ENCODE assay signal across 8 cellular contexts in genomic region chr3:50567386-50568182, GRCh38. TPM values are rescaled to one million over a fixed set of nuclear protein-coding genes. Genes with fewer than 3 reads are reported as not detected.
DNase-seq lines count a peak whose midpoint lies in the region; ATAC-seq and TF ChIP-seq lines count a peak whose summit lies in the region.

Gene C3orf18, minus strand, starts transcription at chr3:50567747. Its CDS starts 2,048 bp downstream, at chr3:50565699.

- ATAC-seq in GM19372 (IDR thresholded peaks at IDR 0.05; ENCODE audit: low read depth, unreplicated experiment) (peak; percentile 76), HG03565 (IDR thresholded peaks at IDR 0.05; ENCODE audit: unreplicated experiment) (peak; percentile 85)

- peak within 1 kb of the TSS; percentile 88 to 94 for H3K4me3 Mint-ChIP-seq in CD14-positive monocyte

- peaks cover 7 to 13% (median 11%) of the 10 kb centered on the region in 3 donors for H3K27me3 Mint-ChIP-seq in CD14-positive monocyte (ENCODE audit: low read depth in 3 of 3)

- H3K27me3 ChIP-seq in esophagus (ENCODE audit: control insufficient read depth in 1 of 2, insufficient read depth in 2 of 2, low read length in 2 of 2) (no peaks in the 10 kb centered on the region), mucosa of stomach (ENCODE audit: control insufficient read depth, insufficient read depth, low read length) (peaks cover 7% of the 10 kb centered on the region)

- H3K9me3 ChIP-seq in esophagus (ENCODE audit: control insufficient read depth in 2 of 2, insufficient read depth in 1 of 2, low read depth in 1 of 2, low read length in 1 of 2), result no peaks in the 10 kb centered on the region
- no peaks in the 10 kb centered on the region for H3K9me3 ChIP-seq in mucosa of stomach (ENCODE audit: control insufficient read depth, low read length)

- H3K4me3 ChIP-seq in esophagus (ENCODE audit: low read depth in 1 of 2, low read length in 2 of 2) (peak within 1 kb of the TSS; percentile 43 to 83), mucosa of stomach (ENCODE audit: low read length) (peak within 1 kb of the TSS; percentile 56)

- peak within 1 kb of the TSS; percentile 65 to 67 for H3K27ac ChIP-seq in esophagus (ENCODE audit: low read depth in 2 of 2, low read length in 1 of 2)

- H3K36me3 ChIP-seq in esophagus (ENCODE audit: control insufficient read depth in 2 of 2, insufficient read depth in 2 of 2, low read length in 1 of 2) (peaks cover 0 to 2% of the 10 kb centered on the region in 2 donors), mucosa of stomach (ENCODE audit: control insufficient read depth, insufficient read depth, low read length) (no peaks in the 10 kb centered on the region)

- DNase-seq in CD14-positive monocyte (ENCODE audit: low spot score) (peak; percentile 86), OCI-M1 (lab: John Stamatoyannopoulos, UW) (peak; percentile 82)
- peak; percentile 93 for DNase-seq in activated T-cell treated with anti-CD3 and anti-CD28 coated beads, Interleukin-2, amount 50 U/mL, for 1 hour
- peak; percentile 85 to 92 for DNase-seq in stimulated activated CD8-positive, alpha-beta memory T cell treated with anti-CD3 and anti-CD28 coated beads, Interleukin-4, amount 100 ng/mL, for 4 hours (ENCODE audit: low read depth in 2 of 2, low spot score in 1 of 2)

- WGBS in esophagus, 2 donors, result 3 to 4% methylated on average over 54 of the region's 54 CpGs

- peaks cover 0 to 6% of the 10 kb centered on the region in 2 donors for H3K4me1 ChIP-seq in esophagus (ENCODE audit: control insufficient read depth in 2 of 2, insufficient read depth in 2 of 2, low read length in 1 of 2)
- H3K4me1 ChIP-seq in mucosa of stomach (ENCODE audit: control insufficient read depth, insufficient read depth, low read length), result peaks cover 21% of the 10 kb centered on the region

- H3K9me3 Mint-ChIP-seq in CD14-positive monocyte, result peaks cover 0 to 4% (median 0%) of the 10 kb centered on the region in 7 donors

- H3K9ac ChIP-seq in mucosa of stomach (ENCODE audit: low read length), result peak within 1 kb of the TSS; percentile 64

- TF ChIP-seq CTCF in CD14-positive monocyte (IDR thresholded peaks at IDR 0.05), result no peak

- peak within 1 kb of the TSS; percentile 80 to 97 (median 87) for H3K27ac Mint-ChIP-seq in CD14-positive monocyte

- intact Hi-C loops in CD14-positive monocyte (cut with micrococcal nuclease), result no loop called here

- no peaks in the 10 kb centered on the region for H3K36me3 Mint-ChIP-seq in CD14-positive monocyte

- H3K4me1 Mint-ChIP-seq in CD14-positive monocyte, result peaks cover 36% of the 10 kb centered on the region

RNA-seq across cellular contexts. Expression of gene C3orf18, which starts in this region (rescaled TPM):
- polyA plus RNA-seq in CD14-positive monocyte, result under 1 TPM; 0.18 to 0.76 TPM
- polyA plus RNA-seq in esophagus, result 1 to 10 TPM; 1.8 to 2.0 TPM

Comparison
In these comparisons a context has a peak if more than half of its experiments do, and no peak if none do; other contexts are left out.
1. Peak in every context shown above with its lines: DNase-seq, ATAC-seq, H3K4me3 ChIP-seq and H3K27ac ChIP-seq.
2. Peak in DNase-seq in CD14-positive monocyte; RNA of the gene not detected or under 1 TPM.